Comparison of ENCODE assay signal across 29 cellular contexts in genomic region chr9:110244616-110245015, GRCh38. TPM values are rescaled to one million over a fixed set of nuclear protein-coding genes. Genes with fewer than 3 reads are reported as not detected.
"Had no signal": no experiment of that assay in that cellular context is flagged by ENCODE, and none has a peak within 500 bp of the region (broad histone marks: within the 10 kb centered on the region; RNA-seq: fewer than 3 reads in every experiment).

No MANE protein-coding gene starts in this region.

- H3K4me3 ChIP-seq: esophagus squamous epithelium had no signal

- H3K9me3 ChIP-seq: esophagus squamous epithelium had no signal

- ATAC-seq: activated CD4-positive, alpha-beta T cell treated with anti-CD3 and anti-CD28 coated beads for 36 hours; activated T-cell treated with anti-CD3 and anti-CD28 coated beads, Interleukin-2, amount 50 U/mL, for 4 hours; activated T-helper 17 cell treated with anti-CD3 and anti-CD28 coated beads, Interleukin-2, amount 50 U/mL, for 72 hours; effector memory CD8-positive, alpha-beta T cell had no signal

- DNase-seq: activated CD4-positive, alpha-beta memory T cell treated with anti-CD3 and anti-CD28 coated beads for 36 hours; activated CD4-positive, alpha-beta T cell treated with anti-CD3 and anti-CD28 coated beads for 36 hours; activated CD4-positive, alpha-beta T cell treated with anti-CD3 and anti-CD28 coated beads, Interleukin-2, amount 10 ng/mL, durations not matched to agents 24 days and 14 days; activated CD4-positive, CD25-positive, alpha-beta regulatory T cell; activated CD4-positive, CD25-positive, alpha-beta regulatory T cell treated with anti-CD3 and anti-CD28 coated beads, Interleukin-2, amount 50 U/mL, for 72 hours; activated CD8-positive, alpha-beta memory T cell treated with anti-CD3 and anti-CD28 coated beads for 24 hours; activated effector memory CD4-positive, alpha-beta T cell treated with Interleukin-2 at 50 U/mL for 16 hours; activated gamma-delta T cell treated with Interleukin-2 at 50 U/mL for 16 hours; activated naive CD4-positive, alpha-beta T cell treated with anti-CD3 and anti-CD28 coated beads, Interleukin-2, amount 50 U/mL, for 16 hours; activated naive CD4-positive, alpha-beta T cell treated with Interleukin-2 at 50 U/mL for 16 hours; activated T-cell treated with anti-CD3 and anti-CD28 coated beads, Interleukin-2, amount 50 U/mL, for 4 hours; amniotic stem cell; anterior cingulate cortex; brain microvascular endothelial cell; caudate nucleus; cortex of kidney; dermis blood vessel endothelial cell; effector CD4-positive, alpha-beta T cell; effector memory CD8-positive, alpha-beta T cell; esophagus squamous epithelium; foreskin melanocyte; head of caudate nucleus; T-helper 2 cell had no signal

- H3K27ac ChIP-seq: brain microvascular endothelial cell, epithelial cell of prostate, esophagus squamous epithelium had no signal

- H3K27me3 ChIP-seq: brain microvascular endothelial cell, esophagus squamous epithelium had no signal

RNA-seq across cellular contexts. Expression of gene C9orf152, which starts 36.7 kb away (rescaled TPM):
- total RNA-seq: activated CD4-positive, alpha-beta memory T cell treated with anti-CD3 and anti-CD28 coated beads for 36 hours; activated CD4-positive, alpha-beta T cell treated with anti-CD3 and anti-CD28 coated beads for 36 hours; activated CD4-positive, alpha-beta T cell treated with anti-CD3 and anti-CD28 coated beads, Interleukin-2, amount 10 ng/mL, durations not matched to agents 24 days and 14 days; activated T-helper 17 cell treated with anti-CD3 and anti-CD28 coated beads, Interleukin-2, amount 50 U/mL, for 72 hours; chondrocyte; dermis blood vessel endothelial cell; fibroblast of villous mesenchyme; T-helper 1 cell treated with Interleukin-12 subunit alpha and Interleukin-12 subunit beta and Interleukin-4 antibody, amounts not matched to agents 30 ng/mL and 1 ng/mL, for 36 hours had no signal
- polyA plus RNA-seq: fibroblast of lung had no signal
